Comparison of ENCODE assay signal across 1 cellular context in genomic region chr2:154462634-154463033, GRCh38.
TF ChIP-seq lines count a peak whose summit lies in the region.

No MANE protein-coding gene starts in this region.

TF ChIP-seq in HepG2, 621 proteins besides CTCF, POLR2A, EP300 and RAD21 (continued from another document and continues in another):
- TF ChIP-seq ZNF850 (CRISPR knock-in tag; conservative IDR thresholded peaks at IDR 0.05) (no peak), ZNF619 (CRISPR knock-in tag; IDR thresholded peaks at IDR 0.05) (no peak), NBN (conservative IDR thresholded peaks at IDR 0.05) (no peak), POGK (CRISPR knock-in tag; conservative IDR thresholded peaks at IDR 0.05) (no peak), PLRG1 (conservative IDR thresholded peaks at IDR 0.05) (no peak), ZFY (CRISPR knock-in tag; IDR thresholded peaks at IDR 0.05) (no peak), ARID4A (CRISPR knock-in tag; IDR thresholded peaks at IDR 0.05; ENCODE audit: borderline replicate concordance) (no peak), ARHGAP35 (CRISPR knock-in tag; IDR thresholded peaks at IDR 0.05; ENCODE audit: borderline replicate concordance) (no peak), HOMEZ (CRISPR knock-in tag; IDR thresholded peaks at IDR 0.05; ENCODE audit: low read depth) (peak; percentile 98; the same call in 1 of the 2 replicates), E2F5 (CRISPR knock-in tag; conservative IDR thresholded peaks at IDR 0.05) (no peak), FOXK1 (CRISPR knock-in tag; IDR thresholded peaks at IDR 0.05; ENCODE audit: borderline replicate concordance, low read depth) (no peak), ZNF547 (CRISPR knock-in tag; IDR thresholded peaks at IDR 0.05) (no peak), MIXL1 (CRISPR knock-in tag; IDR thresholded peaks at IDR 0.05) (peak; percentile 55), SRSF9 (IDR thresholded peaks at IDR 0.05; ENCODE audit: borderline replicate concordance, insufficient read depth, low read depth, low read length, poor library complexity, severe bottlenecking) (no peak), HNF1A (IDR thresholded peaks at IDR 0.05; ENCODE audit: low read depth) (peak; percentile 77), HNF1A (CRISPR knock-in tag; IDR thresholded peaks at IDR 0.05; ENCODE audit: borderline replicate concordance) (peak; percentile 83; the same call in 1 of the 2 replicates), ZNF550 (CRISPR knock-in tag; IDR thresholded peaks at IDR 0.05; ENCODE audit: borderline replicate concordance) (no peak), PBX2 (CRISPR knock-in tag; IDR thresholded peaks at IDR 0.05) (no peak), POGZ (CRISPR knock-in tag; IDR thresholded peaks at IDR 0.05) (peak; percentile 94), FLYWCH1 (CRISPR knock-in tag; IDR thresholded peaks at IDR 0.05) (no peak), ZNF768 (CRISPR knock-in tag; IDR thresholded peaks at IDR 0.05) (no peak), ZNF343 (CRISPR knock-in tag; IDR thresholded peaks at IDR 0.05) (no peak), DZIP1 (CRISPR knock-in tag; IDR thresholded peaks at IDR 0.05) (no peak), ZNF556 (CRISPR knock-in tag; IDR thresholded peaks at IDR 0.05; ENCODE audit: borderline replicate concordance) (no peak), RNF2 (conservative IDR thresholded peaks at IDR 0.05; ENCODE audit: low read depth) (no peak), RAD51 (IDR thresholded peaks at IDR 0.05; ENCODE audit: borderline replicate concordance) (no peak), ZBTB10 (CRISPR knock-in tag; IDR thresholded peaks at IDR 0.05; ENCODE audit: borderline replicate concordance) (no peak), ISX (CRISPR knock-in tag; conservative IDR thresholded peaks at IDR 0.05) (no peak), SRY (CRISPR knock-in tag; IDR thresholded peaks at IDR 0.05) (no peak), CHCHD3 (CRISPR knock-in tag; IDR thresholded peaks at IDR 0.05) (no peak), CEBPZ (IDR thresholded peaks at IDR 0.05; ENCODE audit: low read length) (no peak), GTF2F1 (IDR thresholded peaks at IDR 0.05; ENCODE audit: low read length) (no peak), ZNF510 (CRISPR knock-in tag; IDR thresholded peaks at IDR 0.05; ENCODE audit: low read depth) (no peak; the same call in 1 of the 2 replicates)
